In the genomic region with DNA sequence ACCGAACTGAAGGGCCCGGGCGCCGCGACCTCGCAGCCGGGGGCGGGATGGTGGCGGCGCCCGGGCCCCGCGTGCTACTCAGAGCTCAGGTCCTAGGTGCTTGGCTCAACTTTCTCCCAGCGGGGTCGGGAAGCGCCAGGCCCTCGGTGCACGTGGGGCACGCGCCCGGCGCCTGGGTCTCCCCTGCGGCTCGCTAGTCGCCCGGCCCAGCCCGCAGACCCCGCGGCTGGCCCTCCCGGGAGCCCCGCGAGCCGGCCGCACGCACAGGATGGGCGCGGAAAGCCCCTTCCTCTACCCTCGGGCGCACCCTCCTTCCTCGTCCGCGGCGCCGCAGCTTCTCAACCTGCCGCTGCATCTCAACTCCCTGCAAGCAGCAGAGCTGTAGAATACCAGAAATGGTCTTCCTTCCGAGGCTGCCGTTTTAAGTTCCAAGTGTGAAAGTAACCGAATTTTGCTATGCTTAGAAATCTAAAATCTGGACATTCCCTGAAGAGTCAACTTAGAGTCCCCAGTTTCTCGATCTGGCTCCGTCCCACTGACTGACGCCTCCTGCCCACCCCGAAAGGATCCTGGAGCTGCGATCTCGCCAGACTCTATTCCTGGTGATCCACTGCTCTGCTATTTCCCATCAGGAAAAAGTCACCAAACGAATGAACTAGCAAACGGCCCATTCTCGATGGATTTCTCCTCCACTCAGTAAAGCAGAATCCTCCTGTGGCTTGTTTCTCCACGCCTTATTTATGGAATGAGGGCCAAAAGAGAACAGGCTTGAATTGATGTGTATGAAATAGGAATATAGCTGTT, we compare ENCODE assay signal across 14 cellular contexts. TPM values are rescaled to one million over a fixed set of nuclear protein-coding genes. Genes with fewer than 3 reads are reported as not detected.
DNase-seq lines count a peak whose midpoint lies in the region; ATAC-seq and TF ChIP-seq lines count a peak whose summit lies in the region.
"Had no signal": no experiment of that assay in that cellular context is flagged by ENCODE, and none has a peak within 500 bp of the region (broad histone marks: within the 10 kb centered on the region; RNA-seq: fewer than 3 reads in every experiment).

No MANE protein-coding gene starts in this region.

- H3K4me2 ChIP-seq in IMR-90 (ENCODE audit: low read depth, low read length) = no peak overlapping the region

- no peak overlapping the region for H3K56ac ChIP-seq in IMR-90 (ENCODE audit: extremely low read depth, insufficient read depth, low read length)

- no peak overlapping the region for H2AK5ac ChIP-seq in IMR-90 (ENCODE audit: low read depth, low read length)

- no peak overlapping the region for H2AK9ac ChIP-seq in IMR-90 (replicated peaks; ENCODE audit: low read depth, low read length, poor library complexity)

- H3K36me3 ChIP-seq in IMR-90 (ENCODE audit: control insufficient read depth, insufficient read depth, low read length) = peaks cover 4% of the 10 kb centered on the region; the same call in 1 of the 2 replicates

- H4K91ac ChIP-seq in IMR-90 (ENCODE audit: insufficient read depth, low read depth, low read length) = no peak overlapping the region

- peaks cover 7% of the 10 kb centered on the region; the same call in 1 of the 2 replicates for H3K9me3 ChIP-seq in IMR-90 (ENCODE audit: control insufficient read depth, insufficient read depth, low read length)
- H3K9me3 ChIP-seq: HAP-1 had no signal

- H3K4me3 Mint-ChIP-seq in natural killer cell treated with Interleukin-12 subunit alpha and Interleukin-12 subunit beta and Interleukin-15 and Interleukin-18, amount 100 ng/mL, for 72 hours = peak overlapping the region; percentile 4

- no peak overlapping the region for H3K27ac Mint-ChIP-seq in natural killer cell treated with Interleukin-12 subunit alpha and Interleukin-12 subunit beta and Interleukin-15 and Interleukin-18, amount 100 ng/mL, for 72 hours

- H4K8ac ChIP-seq in IMR-90 (ENCODE audit: low read depth in 2 of 2, low read length in 2 of 2) = no peak overlapping the region

- no peak overlapping the region for H2BK5ac ChIP-seq in IMR-90 (ENCODE audit: low read depth, low read length, poor library complexity, severe bottlenecking)

- no peaks in the 10 kb centered on the region for H3K9me1 ChIP-seq in IMR-90 (ENCODE audit: insufficient read depth, low read length)

- no peak overlapping the region for H2AFZ ChIP-seq in IMR-90 (replicated peaks; ENCODE audit: low read length, poor library complexity)

- TF ChIP-seq CTCF in IMR-90 (conservative IDR thresholded peaks at IDR 0.05; ENCODE audit: low read depth, low read length) = no peak
- TF ChIP-seq CTCF in RWPE1 (conservative IDR thresholded peaks at IDR 0.05; ENCODE audit: low read depth) = no peak

- H3K4me1 ChIP-seq in IMR-90 (ENCODE audit: control insufficient read depth, insufficient read depth, low read length) = peaks cover 2% of the 10 kb centered on the region; the same call in 1 of the 2 replicates

- H4K20me1 ChIP-seq in IMR-90 (ENCODE audit: insufficient read depth, low read length) = no peaks in the 10 kb centered on the region

- H3K36me3 Mint-ChIP-seq in natural killer cell treated with Interleukin-12 subunit alpha and Interleukin-12 subunit beta and Interleukin-15 and Interleukin-18, amount 100 ng/mL, for 72 hours = peaks cover 25% of the 10 kb centered on the region

- dilution Hi-C loops in IMR-90 (cut with HindIII; ENCODE audit: low sequenced_read_pairs, unreplicated experiment) = no loop called here

- intact Hi-C loops in IMR-90 (cut with micrococcal nuclease) = loop anchor here (10.0 kb wide), 1 partner anchor 157 kb away; no protein-coding TSS in a partner anchor

- H3K27ac ChIP-seq in IMR-90 (ENCODE audit: insufficient read depth, low read length) = no peak overlapping the region
- no peak overlapping the region for H3K27ac ChIP-seq in RWPE1

- no peak overlapping the region for H2BK120ac ChIP-seq in IMR-90 (ENCODE audit: low read depth, low read length)

- no peak overlapping the region for H2BK15ac ChIP-seq in IMR-90 (ENCODE audit: low read depth, low read length)

- no peak for ATAC-seq in IMR-90 (ENCODE audit: low read depth)
- ATAC-seq in natural killer cell treated with Interleukin-12 subunit alpha and Interleukin-12 subunit beta and Interleukin-15 and Interleukin-18, amount 100 ng/mL, for 72 hours = no peak
- ATAC-seq: naive thymus-derived CD8-positive, alpha-beta T cell had no signal

- H3K4me1 Mint-ChIP-seq in natural killer cell treated with Interleukin-12 subunit alpha and Interleukin-12 subunit beta and Interleukin-15 and Interleukin-18, amount 100 ng/mL, for 72 hours (ENCODE audit: low read depth in 2 of 2) = peaks cover 16 to 19% of the 10 kb centered on the region in 2 donors

- CTCF ChIA-PET in IMR-90 (lab: Yijun Ruan, JAX) (no interaction called here), RWPE1 (lab: Yijun Ruan, JAX) (no interaction called here)

- 53% methylated on average over 15 of the region's 58 CpGs; no CpG with 5 or more reads in 1 of the 2 experiments for WGBS in IMR-90 (ENCODE audit: extremely low coverage in 2 of 2, insufficient read length in 1 of 2), 2 experiments

- H2BK20ac ChIP-seq in IMR-90 (ENCODE audit: low read depth, low read length) = no peak overlapping the region

- BruUV-seq in IMR-90 (replicated peaks; lab: Mats Ljungman, UMichigan) = no TSS peak

- no peak overlapping the region for H3K4ac ChIP-seq in IMR-90 (ENCODE audit: low read depth, low read length)

- H3K27me3 ChIP-seq in IMR-90 (ENCODE audit: control insufficient read depth, insufficient read depth, low read length) = peaks cover 49% of the 10 kb centered on the region

- H3K18ac ChIP-seq in IMR-90 (ENCODE audit: low read depth, low read length) = no peak overlapping the region

- TF ChIP-seq POLR2A in IMR-90 (IDR thresholded peaks at IDR 0.05; ENCODE audit: low read depth, low read length) = no peak

- no peak overlapping the region for H4K5ac ChIP-seq in IMR-90 (ENCODE audit: low read depth, low read length)

- POLR2A ChIA-PET in IMR-90 (lab: Charles Lee; ENCODE audit: unreplicated experiment) = no interaction called here
- POLR2A ChIA-PET in RWPE1 (lab: Yijun Ruan, JAX; ENCODE audit: low non-redundant PET) = no interaction called here

- no peak overlapping the region for H3K9ac ChIP-seq in IMR-90 (ENCODE audit: low read depth, low read length)

- H3K14ac ChIP-seq in IMR-90 (replicated peaks; ENCODE audit: low read depth, low read length) = no peak overlapping the region

- DNase-seq in ELF-1 (ENCODE audit: low read depth, low spot score) (peak; percentile 65), IMR-90 (no peak), ecto neural progenitor cell (ENCODE audit: low spot score) (peak; percentile 69), occipital lobe (lab: John Stamatoyannopoulos, UW) (no peak), RWPE1 (ENCODE audit: low spot score) (no peak), activated gamma-delta T cell treated with Interleukin-2 at 50 U/mL for 16 hours (no peak), cortex of kidney (lab: John Stamatoyannopoulos, UW) (no peak)
- DNase-seq in natural killer cell treated with Interleukin-12 subunit alpha and Interleukin-12 subunit beta and Interleukin-15 and Interleukin-18, amount 100 ng/mL, for 72 hours (ENCODE audit: low spot score) = no peak
- DNase-seq: amniotic stem cell; CD4-positive, alpha-beta memory T cell; NCI-H226 had no signal

- H3K9me3 Mint-ChIP-seq in natural killer cell treated with Interleukin-12 subunit alpha and Interleukin-12 subunit beta and Interleukin-15 and Interleukin-18, amount 100 ng/mL, for 72 hours = no peaks in the 10 kb centered on the region

- no peak for TF ChIP-seq RAD21 in IMR-90 (IDR thresholded peaks at IDR 0.05; ENCODE audit: low read length)

- in situ Hi-C loops in IMR-90 (cut with MboI; ENCODE audit: low sequenced_read_pairs) = no loop called here

- H3K79me1 ChIP-seq in IMR-90 (ENCODE audit: low read depth in 1 of 2, low read length in 2 of 2) = no peaks in the 10 kb centered on the region; a peak in 1 of 4 replicates

- no peak overlapping the region for H3K4me3 ChIP-seq in IMR-90 (ENCODE audit: insufficient read depth, low read depth, low read length)
- H3K4me3 ChIP-seq: HAP-1 had no signal

- H3K27me3 Mint-ChIP-seq in natural killer cell treated with Interleukin-12 subunit alpha and Interleukin-12 subunit beta and Interleukin-15 and Interleukin-18, amount 100 ng/mL, for 72 hours = peaks cover 23 to 33% of the 10 kb centered on the region in 2 donors

- peak overlapping the region; percentile 56; the same call in 1 of the 2 replicates for H3K23ac ChIP-seq in IMR-90 (ENCODE audit: low read depth, low read length)

TF ChIP-seq in IMR-90, 13 proteins besides CTCF, POLR2A, EP300 and RAD21 (continues in another document):
- TF ChIP-seq MXI1 (IDR thresholded peaks at IDR 0.05; ENCODE audit: borderline replicate concordance, low read depth, low read length) = no peak
- TF ChIP-seq BHLHE40 (IDR thresholded peaks at IDR 0.05; ENCODE audit: low read depth, low read length) = no peak
- TF ChIP-seq RCOR1 (IDR thresholded peaks at IDR 0.05; ENCODE audit: insufficient replicate concordance, low read length) = no peak
- no peak for TF ChIP-seq MAFK (IDR thresholded peaks at IDR 0.05; ENCODE audit: low read depth, low read length)
- TF ChIP-seq CEBPB (IDR thresholded peaks at IDR 0.05; ENCODE audit: low read depth, low read length) = no peak
- no peak for TF ChIP-seq MAZ (IDR thresholded peaks at IDR 0.05; ENCODE audit: borderline replicate concordance, low read depth, low read length)
- TF ChIP-seq, protein P1, sequence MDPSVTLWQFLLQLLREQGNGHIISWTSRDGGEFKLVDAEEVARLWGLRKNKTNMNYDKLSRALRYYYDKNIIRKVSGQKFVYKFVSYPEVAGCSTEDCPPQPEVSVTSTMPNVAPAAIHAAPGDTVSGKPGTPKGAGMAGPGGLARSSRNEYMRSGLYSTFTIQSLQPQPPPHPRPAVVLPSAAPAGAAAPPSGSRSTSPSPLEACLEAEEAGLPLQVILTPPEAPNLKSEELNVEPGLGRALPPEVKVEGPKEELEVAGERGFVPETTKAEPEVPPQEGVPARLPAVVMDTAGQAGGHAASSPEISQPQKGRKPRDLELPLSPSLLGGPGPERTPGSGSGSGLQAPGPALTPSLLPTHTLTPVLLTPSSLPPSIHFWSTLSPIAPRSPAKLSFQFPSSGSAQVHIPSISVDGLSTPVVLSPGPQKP (IDR thresholded peaks at IDR 0.05; ENCODE audit: borderline replicate concordance, low read depth, low read length) = no peak
- TF ChIP-seq NFE2L2 (IDR thresholded peaks at IDR 0.05; ENCODE audit: low read depth, low read length) = no peak
- TF ChIP-seq FOS (IDR thresholded peaks at IDR 0.05; ENCODE audit: low read depth, low read length) = no peak

RNA-seq across cellular contexts. Expression of a gene that starts 5.6 kb away (rescaled TPM):
- total RNA-seq in IMR-90 (2012; rRNA removed) = not detected in 2 replicates
- not detected in 2 replicates for polyA plus RNA-seq in IMR-90 (2012; rRNA removed)
- not detected in 2 replicates for polyA plus RNA-seq in IMR-90 (2012; cell fraction: cytosol; rRNA removed)
- not detected in 2 replicates for polyA plus RNA-seq in IMR-90 (2012; cell fraction: nucleus; rRNA removed; ENCODE audit: low replicate concordance)
- not detected for total RNA-seq in natural killer cell treated with Interleukin-12 subunit alpha and Interleukin-12 subunit beta and Interleukin-15 and Interleukin-18, amount 100 ng/mL, for 72 hours
- total RNA-seq in occipital lobe = not detected
- total RNA-seq: CD4-positive, alpha-beta memory T cell; LHCN-M2; naive thymus-derived CD8-positive, alpha-beta T cell had no signal
- polyA plus RNA-seq: CD4-positive, alpha-beta memory T cell; naive thymus-derived CD8-positive, alpha-beta T cell had no signal

Comparison
In these comparisons a context has a peak if more than half of its experiments do, and no peak if none do; other contexts are left out.
1. DNase-seq: peak in ELF-1 (single experiment) and ecto neural progenitor cell (single experiment); none in IMR-90 (single experiment), natural killer cell treated with Interleukin-12 subunit alpha and Interleukin-12 subunit beta and Interleukin-15 and Interleukin-18, amount 100 ng/mL, for 72 hours (single experiment), occipital lobe (single experiment), RWPE1 (single experiment), activated gamma-delta T cell treated with Interleukin-2 at 50 U/mL for 16 hours (single experiment) and cortex of kidney (single experiment).